In genomic region chr3:18481946-18482548, GRCh38 we compare ENCODE assay signal across 21 cellular contexts.
"Had no signal": no experiment of that assay in that cellular context is flagged by ENCODE, and none has a peak within 500 bp of the region (broad histone marks: within the 10 kb centered on the region; RNA-seq: fewer than 3 reads in every experiment).

No MANE protein-coding gene starts in this region.

- H3K4me3 ChIP-seq: ascending aorta, cardiac muscle cell, esophagus muscularis mucosa, lung, mucosa of descending colon, psoas muscle, spleen, transverse colon had no signal

- DNase-seq: activated B cell treated with CpG ODN at 0.5 μM for 24 hours; activated CD4-positive, alpha-beta T cell treated with anti-CD3 and anti-CD28 coated beads, Interleukin-2, amount 50 U/mL, for 1 hour; activated gamma-delta T cell; activated T-cell treated with anti-CD3 and anti-CD28 coated beads, Interleukin-2, amount 50 U/mL, for 4 hours; left colon; mucosa of descending colon; naive thymus-derived CD8-positive, alpha-beta T cell; occipital lobe; psoas muscle; spleen; stimulated activated CD4-positive, alpha-beta T cell treated with anti-CD3 and anti-CD28 coated beads, Interleukin-1b, Interleukin-23, amount 100 ng/mL, for 48 hours; stimulated activated naive CD4-positive, alpha-beta T cell; substantia nigra; T-helper 1 cell; transverse colon had no signal

- H3K27ac ChIP-seq: ascending aorta, cardiac muscle cell, esophagus muscularis mucosa, psoas muscle, spleen, transverse colon had no signal

- ATAC-seq: activated T-cell treated with anti-CD3 and anti-CD28 coated beads, Interleukin-2, amount 50 U/mL, for 4 hours; left colon; mucosa of descending colon; naive thymus-derived CD8-positive, alpha-beta T cell; psoas muscle; sciatic nerve had no signal

- H3K36me3 ChIP-seq: ascending aorta, cardiac muscle cell, esophagus muscularis mucosa, spleen, transverse colon had no signal

- H3K27ac Mint-ChIP-seq: activated B cell treated with CpG ODN at 0.5 μM for 24 hours; activated naive CD8-positive, alpha-beta T cell had no signal

- H3K4me3 Mint-ChIP-seq: activated B cell treated with CpG ODN at 0.5 μM for 24 hours; activated naive CD8-positive, alpha-beta T cell; activated T-cell treated with anti-CD3 and anti-CD28 coated beads, Interleukin-2, amount 50 U/mL, for 4 hours; naive thymus-derived CD8-positive, alpha-beta T cell had no signal

- H3K27me3 Mint-ChIP-seq: activated B cell treated with CpG ODN at 0.5 μM for 24 hours; activated naive CD8-positive, alpha-beta T cell; naive thymus-derived CD8-positive, alpha-beta T cell had no signal

- H3K4me1 ChIP-seq: ascending aorta, esophagus muscularis mucosa, psoas muscle, spleen, transverse colon had no signal

- H3K27me3 ChIP-seq: ascending aorta, cardiac muscle cell, esophagus muscularis mucosa, spleen, transverse colon had no signal

- H3K9me3 ChIP-seq: ascending aorta, psoas muscle had no signal
